In genomic region chr21:33125981-33126380, GRCh38 we compare ENCODE assay signal across 27 cellular contexts. TPM values are rescaled to one million over a fixed set of nuclear protein-coding genes. Genes with fewer than 3 reads are reported as not detected.
"Had no signal": no experiment of that assay in that cellular context is flagged by ENCODE, and none has a peak within 500 bp of the region (broad histone marks: within the 10 kb centered on the region; RNA-seq: fewer than 3 reads in every experiment).

No MANE protein-coding gene starts in this region.

- H3K4me3 Mint-ChIP-seq: activated CD4-positive, alpha-beta memory T cell treated with anti-CD3 and anti-CD28 coated beads for 36 hours; activated CD4-positive, alpha-beta T cell treated with anti-CD3 and anti-CD28 coated beads, Interleukin-2, amount 10 ng/mL, durations not matched to agents 7 days and 5 days; activated naive CD4-positive, alpha-beta T cell treated with anti-CD3 and anti-CD28 coated beads, Interleukin-2, amount 10 ng/mL, durations not matched to agents 7 days and 5 days; activated naive CD8-positive, alpha-beta T cell treated with anti-CD3 and anti-CD28 coated beads, Interleukin-2, amount 10 ng/mL, durations not matched to agents 7 days and 5 days; activated T-cell treated with anti-CD3 and anti-CD28 coated beads, Interleukin-2, amount 50 U/mL, for 4 hours had no signal

- H3K27ac ChIP-seq: adrenal gland, SJCRH30, VCaP had no signal

- H3K9me3 Mint-ChIP-seq: activated CD4-positive, alpha-beta memory T cell treated with anti-CD3 and anti-CD28 coated beads for 36 hours; activated CD4-positive, alpha-beta T cell treated with anti-CD3 and anti-CD28 coated beads, Interleukin-2, amount 10 ng/mL, durations not matched to agents 7 days and 5 days; activated naive CD4-positive, alpha-beta T cell treated with anti-CD3 and anti-CD28 coated beads, Interleukin-2, amount 10 ng/mL, durations not matched to agents 7 days and 5 days; activated naive CD8-positive, alpha-beta T cell treated with anti-CD3 and anti-CD28 coated beads, Interleukin-2, amount 10 ng/mL, durations not matched to agents 7 days and 5 days; activated T-cell treated with anti-CD3 and anti-CD28 coated beads, Interleukin-2, amount 50 U/mL, for 4 hours had no signal

- H3K4me1 ChIP-seq: adrenal gland had no signal

- DNase-seq: activated CD4-positive, alpha-beta memory T cell treated with anti-CD3 and anti-CD28 coated beads for 36 hours; activated CD4-positive, alpha-beta T cell treated with anti-CD3 and anti-CD28 coated beads, Interleukin-2, amount 10 ng/mL, durations not matched to agents 7 days and 5 days; activated CD4-positive, CD25-positive, alpha-beta regulatory T cell; activated CD8-positive, alpha-beta memory T cell treated with anti-CD3 and anti-CD28 coated beads for 24 hours; activated effector memory CD4-positive, alpha-beta T cell treated with anti-CD3 and anti-CD28 coated beads, Interleukin-2, amount 50 U/mL, for 16 hours; activated naive CD4-positive, alpha-beta T cell treated with anti-CD3 and anti-CD28 coated beads, Interleukin-2, amount 10 ng/mL, durations not matched to agents 7 days and 5 days; activated naive CD8-positive, alpha-beta T cell treated with anti-CD3 and anti-CD28 coated beads, Interleukin-2, amount 10 ng/mL, durations not matched to agents 7 days and 5 days; activated T-cell treated with anti-CD3 and anti-CD28 coated beads, Interleukin-2, amount 50 U/mL, for 4 hours; adrenal gland; MM.1S; NCI-H1105; NCI-H1436; NCI-H1694 treated with DMSO at 0.1 percent for 48 hours; NCI-H2029 treated with DMSO at 0.1 percent for 48 hours; NCI-H510A treated with DMSO at 0.1 percent for 48 hours; NCI-H748 treated with DMSO at 0.1 percent for 48 hours; NK-92 treated with Interleukin-12 subunit alpha and Interleukin-12 subunit beta, amount 100 ng/mL, for 24 hours; OCI-M1; RPMI8226; SJCRH30; SK-N-SH; T-helper 1 cell had no signal

- H3K4me2 ChIP-seq: SK-N-SH had no signal

- H3K36me3 ChIP-seq: adrenal gland, SJCRH30 had no signal

- H3K27ac Mint-ChIP-seq: activated CD4-positive, alpha-beta memory T cell treated with anti-CD3 and anti-CD28 coated beads for 36 hours; activated CD4-positive, alpha-beta T cell treated with anti-CD3 and anti-CD28 coated beads, Interleukin-2, amount 10 ng/mL, durations not matched to agents 7 days and 5 days; activated naive CD4-positive, alpha-beta T cell treated with anti-CD3 and anti-CD28 coated beads, Interleukin-2, amount 10 ng/mL, durations not matched to agents 7 days and 5 days; activated naive CD8-positive, alpha-beta T cell treated with anti-CD3 and anti-CD28 coated beads, Interleukin-2, amount 10 ng/mL, durations not matched to agents 7 days and 5 days had no signal

- ATAC-seq: activated T-cell treated with anti-CD3 and anti-CD28 coated beads, Interleukin-2, amount 50 U/mL, for 4 hours; Panc1; Right ventricle myocardium inferior had no signal

- H3K36me3 Mint-ChIP-seq: activated CD4-positive, alpha-beta memory T cell treated with anti-CD3 and anti-CD28 coated beads for 36 hours; activated naive CD4-positive, alpha-beta T cell treated with anti-CD3 and anti-CD28 coated beads, Interleukin-2, amount 10 ng/mL, durations not matched to agents 7 days and 5 days; activated naive CD8-positive, alpha-beta T cell treated with anti-CD3 and anti-CD28 coated beads, Interleukin-2, amount 10 ng/mL, durations not matched to agents 7 days and 5 days had no signal

- H3K27me3 ChIP-seq: SJCRH30 had no signal

- H3K9ac ChIP-seq: SK-N-SH had no signal

- H3K9me3 ChIP-seq: adrenal gland, SJCRH30, SK-N-SH had no signal

- H3K4me3 ChIP-seq: adrenal gland, SJCRH30 had no signal

- H3K9me2 ChIP-seq: SK-N-SH had no signal

RNA-seq across cellular contexts. Expression of gene OLIG1, which starts 56.0 kb away (rescaled TPM):
- total RNA-seq: activated CD4-positive, alpha-beta memory T cell treated with anti-CD3 and anti-CD28 coated beads for 36 hours; activated CD4-positive, alpha-beta T cell treated with anti-CD3 and anti-CD28 coated beads, Interleukin-2, amount 10 ng/mL, durations not matched to agents 7 days and 5 days; activated naive CD8-positive, alpha-beta T cell treated with anti-CD3 and anti-CD28 coated beads, Interleukin-2, amount 10 ng/mL, durations not matched to agents 7 days and 5 days; activated T-cell treated with anti-CD3 and anti-CD28 coated beads, Interleukin-2, amount 50 U/mL, for 4 hours; aorta; T-helper 2 cell treated with Interferon-gamma antibody and Interleukin-4, amounts not matched to agents 100 ng/mL and 5 ng/mL, for 36 hours had no signal
- polyA plus RNA-seq: aorta, SK-N-SH had no signal
